In the genomic region with DNA sequence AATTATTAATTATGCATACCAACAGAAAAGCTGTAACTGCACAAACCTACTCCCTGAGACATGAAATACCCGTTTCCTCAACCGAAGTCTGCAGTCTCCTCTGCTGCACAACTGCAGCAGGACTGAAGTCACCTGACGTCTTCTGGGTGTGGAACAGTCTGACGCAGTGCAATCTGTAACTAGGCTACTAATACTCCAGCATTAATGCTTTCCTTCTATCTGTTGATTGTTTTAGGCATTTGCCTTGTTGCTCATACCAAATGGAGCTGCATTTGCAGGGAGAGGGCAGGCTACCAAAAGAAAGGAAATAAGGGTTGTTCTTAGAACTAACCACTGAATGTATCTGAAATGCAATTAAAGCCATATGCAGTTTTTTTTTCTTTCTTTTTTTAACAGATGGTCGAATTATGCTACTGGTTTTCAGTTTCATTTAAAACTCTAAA, we compare ENCODE assay signal across 9 cellular contexts. TPM values are rescaled to one million over a fixed set of nuclear protein-coding genes. Genes with fewer than 3 reads are reported as not detected.
DNase-seq lines count a peak whose midpoint lies in the region; ATAC-seq and TF ChIP-seq lines count a peak whose summit lies in the region.
"Had no signal": no experiment of that assay in that cellular context is flagged by ENCODE, and none has a peak within 500 bp of the region (broad histone marks: within the 10 kb centered on the region; RNA-seq: fewer than 3 reads in every experiment).

No MANE protein-coding gene starts in this region.

- no peaks in the 10 kb centered on the region for H3K27me3 Mint-ChIP-seq in activated CD8-positive, alpha-beta memory T cell treated with anti-CD3 and anti-CD28 coated beads, Interleukin-2, amount 10 ng/mL, durations not matched to agents 7 days and 5 days

- H3K4me3 ChIP-seq in fibroblast of lung (replicated peaks in 1 of 4; ENCODE audit: control extremely low read depth in 1 of 4, insufficient read depth in 1 of 4, low read depth in 3 of 4, low read length in 4 of 4), result peak overlapping the region; percentile 17 to 44 (median 37)

- peaks cover 57% of the 10 kb centered on the region for H3K4me1 Mint-ChIP-seq in activated CD8-positive, alpha-beta memory T cell treated with anti-CD3 and anti-CD28 coated beads, Interleukin-2, amount 10 ng/mL, durations not matched to agents 7 days and 5 days

- ATAC-seq in activated CD8-positive, alpha-beta memory T cell treated with anti-CD3 and anti-CD28 coated beads, Interleukin-2, amount 10 ng/mL, durations not matched to agents 7 days and 5 days, result peak; percentile 98
- ATAC-seq in HG02642 (IDR thresholded peaks at IDR 0.05; ENCODE audit: poor library complexity, unreplicated experiment), result peak; percentile 95

- no peak overlapping the region for H2AFZ ChIP-seq in fibroblast of lung (ENCODE audit: low read length)

- peak; percentile 70 for DNase-seq in activated CD8-positive, alpha-beta memory T cell treated with anti-CD3 and anti-CD28 coated beads, Interleukin-2, amount 10 ng/mL, durations not matched to agents 7 days and 5 days
- no peak for DNase-seq in activated CD8-positive, alpha-beta memory T cell treated with anti-CD3 and anti-CD28 coated beads for 24 hours
- DNase-seq in NCI-H2227 treated with DMSO at 0.1 percent for 48 hours (lab: John Stamatoyannopoulos, UW), result peak; percentile 26
- DNase-seq in activated T-cell treated with anti-CD3 and anti-CD28 coated beads for 1 hour (ENCODE audit: low read depth), result peak; percentile 12
- peak; percentile 46 to 59 for DNase-seq in fibroblast of lung (ENCODE audit: low read depth in 2 of 2)
- DNase-seq in nucleus accumbens (lab: John Stamatoyannopoulos, UW), result peak in 40 of 56 donors; percentile 7 to 74 (median 40)
- no peak for DNase-seq in mesenteric fat pad (ENCODE audit: low spot score)

- H3K27ac Mint-ChIP-seq in activated CD8-positive, alpha-beta memory T cell treated with anti-CD3 and anti-CD28 coated beads, Interleukin-2, amount 10 ng/mL, durations not matched to agents 7 days and 5 days, result peak overlapping the region; percentile 90

- peaks cover 19% of the 10 kb centered on the region for H3K4me1 ChIP-seq in fibroblast of lung (ENCODE audit: control insufficient read depth, extremely low read depth, insufficient read depth, low read length)

- H3K36me3 Mint-ChIP-seq in activated CD8-positive, alpha-beta memory T cell treated with anti-CD3 and anti-CD28 coated beads, Interleukin-2, amount 10 ng/mL, durations not matched to agents 7 days and 5 days, result peaks cover 4% of the 10 kb centered on the region

- H3K27ac ChIP-seq in fibroblast of lung (ENCODE audit: insufficient read depth, low read length), result peak overlapping the region; percentile 15

- H3K9ac ChIP-seq in fibroblast of lung (ENCODE audit: insufficient read depth, low read length), result no peak overlapping the region

- H3K9me3 ChIP-seq in fibroblast of lung (ENCODE audit: control insufficient read depth, insufficient read depth, low read depth, low read length), result no peaks in the 10 kb centered on the region

- H3K79me2 ChIP-seq in fibroblast of lung (ENCODE audit: control insufficient read depth, insufficient read depth, low read length), result peaks cover 100% of the 10 kb centered on the region

- TF ChIP-seq CTCF in fibroblast of lung (conservative IDR thresholded peaks at IDR 0.05 in 1 of 2, IDR thresholded peaks at IDR 0.05 in 1 of 2; ENCODE audit: low read depth in 1 of 2, low read length in 2 of 2), result no peak

- no peaks in the 10 kb centered on the region for H3K36me3 ChIP-seq in fibroblast of lung (ENCODE audit: control insufficient read depth, insufficient read depth, low read length)

- CTCF ChIA-PET in activated CD8-positive, alpha-beta memory T cell treated with anti-CD3 and anti-CD28 coated beads, Interleukin-2, amount 10 ng/mL, durations not matched to agents 7 days and 5 days (lab: Charles Lee), result interaction anchor here (0.6 to 3.3 kb wide), 6 partner anchors 40 to 903 kb away, joined by 3 to 12 read pairs (median 4); a partner anchor contains a TSS

- peak overlapping the region; percentile 95 for H3K4me2 ChIP-seq in fibroblast of lung (ENCODE audit: extremely low read depth, insufficient read depth, low read length)

- no peaks in the 10 kb centered on the region for H3K27me3 ChIP-seq in fibroblast of lung (ENCODE audit: control insufficient read depth, insufficient read depth, low read length)

- no peaks in the 10 kb centered on the region for H3K9me3 Mint-ChIP-seq in activated CD8-positive, alpha-beta memory T cell treated with anti-CD3 and anti-CD28 coated beads, Interleukin-2, amount 10 ng/mL, durations not matched to agents 7 days and 5 days (ENCODE audit: low read depth)
- H3K9me3 Mint-ChIP-seq: neural crest cell had no signal

- peaks cover 27% of the 10 kb centered on the region for H4K20me1 ChIP-seq in fibroblast of lung (ENCODE audit: control insufficient read depth, extremely low read depth, insufficient read depth, low read length)

- H3K4me3 Mint-ChIP-seq in activated CD8-positive, alpha-beta memory T cell treated with anti-CD3 and anti-CD28 coated beads, Interleukin-2, amount 10 ng/mL, durations not matched to agents 7 days and 5 days, result peak overlapping the region; percentile 83
- H3K4me3 Mint-ChIP-seq: neural crest cell had no signal

RNA-seq across cellular contexts. Expression of a gene that starts 40.1 kb away (rescaled TPM):
- 10 to 100 TPM; 71.6 to 88.0 TPM for total RNA-seq in activated CD8-positive, alpha-beta memory T cell treated with anti-CD3 and anti-CD28 coated beads, Interleukin-2, amount 10 ng/mL, durations not matched to agents 7 days and 5 days
- 238 and 560 TPM in 2 replicates for total RNA-seq in fibroblast of lung
- polyA plus RNA-seq in fibroblast of lung, result 1,270 and 1,326 TPM in 2 replicates
- polyA plus RNA-seq in fibroblast of lung (2012), result 760 and 795 TPM in 2 replicates
- 787 and 926 TPM in 2 replicates for polyA minus RNA-seq in fibroblast of lung (ENCODE audit: low replicate concordance)
- total RNA-seq in mesenteric fat pad, result 681 TPM

Comparison
In these comparisons a context has a peak if more than half of its experiments do, and no peak if none do; other contexts are left out.
1. DNase-seq: peak in activated CD8-positive, alpha-beta memory T cell treated with anti-CD3 and anti-CD28 coated beads, Interleukin-2, amount 10 ng/mL, durations not matched to agents 7 days and 5 days (single experiment), NCI-H2227 treated with DMSO at 0.1 percent for 48 hours (single experiment), activated T-cell treated with anti-CD3 and anti-CD28 coated beads for 1 hour (single experiment), fibroblast of lung (2 of 2) and nucleus accumbens (40 of 56); none in activated CD8-positive, alpha-beta memory T cell treated with anti-CD3 and anti-CD28 coated beads for 24 hours (single experiment) and mesenteric fat pad (single experiment).